2 cellular contexts compared by ENCODE assay signal in genomic region chr20:63731410-63731809, GRCh38.
TF ChIP-seq lines count a peak whose summit lies in the region.

No MANE protein-coding gene starts in this region.

TF ChIP-seq in GM12891, 5 proteins besides CTCF, POLR2A, EP300 and RAD21:
- no peak for TF ChIP-seq TAF1 (IDR thresholded peaks at IDR 0.05; ENCODE audit: low read depth, low read length)
- TF ChIP-seq POLR2AphosphoS5 (IDR thresholded peaks at IDR 0.05; ENCODE audit: low read depth, low read length), result 0 out of 2 replicates have a peak, but pooled peaks have one; percentile 9

TF ChIP-seq in GM12878, 131 proteins besides CTCF, POLR2A, EP300 and RAD21:
- TF ChIP-seq SREBF2 (IDR thresholded peaks at IDR 0.05; ENCODE audit: low read length) (no peak), RUNX3 (IDR thresholded peaks at IDR 0.05; ENCODE audit: low read length) (no peak), HDAC6 (IDR thresholded peaks at IDR 0.05; ENCODE audit: unreplicated experiment) (no peak), SKIL (IDR thresholded peaks at IDR 0.05; ENCODE audit: low read depth, poor library complexity, severe bottlenecking) (no peak), ZNF687 (IDR thresholded peaks at IDR 0.05) (no peak), HDGF (IDR thresholded peaks at IDR 0.05) (no peak), ELK1 (IDR thresholded peaks at IDR 0.05; ENCODE audit: low read depth, low read length) (no peak), BCL3 (IDR thresholded peaks at IDR 0.05; ENCODE audit: borderline replicate concordance, insufficient read depth, low read depth, low read length, poor library complexity, severe bottlenecking) (peak; percentile 84), SMC3 (IDR thresholded peaks at IDR 0.05; ENCODE audit: borderline replicate concordance, low read length) (no peak), TARDBP (IDR thresholded peaks at IDR 0.05; ENCODE audit: borderline replicate concordance) (no peak), NR2C2 (IDR thresholded peaks at IDR 0.05; ENCODE audit: borderline replicate concordance, control insufficient read depth, insufficient read length, low read depth) (peak; percentile 9), PAX8 (IDR thresholded peaks at IDR 0.05) (no peak), MLLT1 (IDR thresholded peaks at IDR 0.05) (no peak), CBFB (IDR thresholded peaks at IDR 0.05; ENCODE audit: low read depth) (no peak)
